ENCODE assay signal across 9 cellular contexts in genomic region chr6:116793224-116793623, GRCh38. TPM values are rescaled to one million over a fixed set of nuclear protein-coding genes. Genes with fewer than 3 reads are reported as not detected.
"Had no signal": no experiment of that assay in that cellular context is flagged by ENCODE, and none has a peak within 500 bp of the region (broad histone marks: within the 10 kb centered on the region; RNA-seq: fewer than 3 reads in every experiment).

No MANE protein-coding gene starts in this region.

- H3K27ac ChIP-seq: HL-60 had no signal

- H3K4me3 Mint-ChIP-seq: IgD-negative memory B cell had no signal

- H3K4me3 ChIP-seq: K562 had no signal

- H3K27ac Mint-ChIP-seq: IgD-negative memory B cell had no signal

- DNase-seq: IMR-90, KBM-7, KG1 had no signal

- H3K4me1 Mint-ChIP-seq: IgD-negative memory B cell had no signal

- H3K36me3 Mint-ChIP-seq: IgD-negative memory B cell had no signal

- ATAC-seq: HepG2, K562 had no signal

RNA-seq across cellular contexts. Expression of gene FAM162B, which starts 27.7 kb away (rescaled TPM):
- total RNA-seq: HepG2, HT-29, HT1080, K562 had no signal

RNA-seq across cellular contexts. Expression of gene GPRC6A, which starts 35.7 kb away (rescaled TPM):
- total RNA-seq: HepG2, HT-29, HT1080, IMR-90, K562 had no signal
